1 cellular context compared by ENCODE assay signal in the genomic region with DNA sequence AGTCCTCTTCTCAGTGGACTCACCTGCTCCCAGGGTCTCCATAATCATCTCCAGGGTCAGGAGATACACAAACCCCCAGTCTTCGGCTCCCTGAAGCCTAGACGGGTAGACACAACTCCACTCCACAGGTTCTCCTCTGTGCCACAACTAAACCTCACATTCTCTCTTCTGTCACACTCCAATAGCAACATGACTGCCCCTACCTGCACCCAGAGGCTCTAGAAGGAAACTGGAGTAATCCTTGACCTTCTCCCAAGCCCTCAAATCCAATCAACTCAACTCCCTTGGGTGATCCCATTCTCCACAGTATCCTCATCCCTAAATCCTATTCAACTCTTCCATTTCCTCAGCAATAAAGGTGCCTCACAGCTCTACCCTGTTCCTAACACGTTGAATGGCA.
TF ChIP-seq lines count a peak whose summit lies in the region.

No MANE protein-coding gene starts in this region.

TF ChIP-seq in IMR-90, 13 proteins besides CTCF, POLR2A, EP300 and RAD21:
- TF ChIP-seq BHLHE40 (IDR thresholded peaks at IDR 0.05; ENCODE audit: low read depth, low read length) (no peak), FOS (IDR thresholded peaks at IDR 0.05; ENCODE audit: low read depth, low read length) (no peak), RFX5 (IDR thresholded peaks at IDR 0.05; ENCODE audit: low read depth, low read length) (no peak), MAFK (IDR thresholded peaks at IDR 0.05; ENCODE audit: low read depth, low read length) (no peak), MXI1 (IDR thresholded peaks at IDR 0.05; ENCODE audit: borderline replicate concordance, low read depth, low read length) (no peak), CEBPB (IDR thresholded peaks at IDR 0.05; ENCODE audit: low read depth, low read length) (no peak), RCOR1 (IDR thresholded peaks at IDR 0.05; ENCODE audit: insufficient replicate concordance, low read length) (no peak), SMC3 (IDR thresholded peaks at IDR 0.05; ENCODE audit: low read depth, low read length) (no peak), NFE2L2 (IDR thresholded peaks at IDR 0.05; ENCODE audit: low read depth, low read length) (no peak), USF2 (IDR thresholded peaks at IDR 0.05; ENCODE audit: low read depth, low read length) (no peak), CHD1 (IDR thresholded peaks at IDR 0.05; ENCODE audit: low read depth, low read length) (no peak), MAZ (IDR thresholded peaks at IDR 0.05; ENCODE audit: borderline replicate concordance, low read depth, low read length) (no peak)
- TF ChIP-seq, protein P1, sequence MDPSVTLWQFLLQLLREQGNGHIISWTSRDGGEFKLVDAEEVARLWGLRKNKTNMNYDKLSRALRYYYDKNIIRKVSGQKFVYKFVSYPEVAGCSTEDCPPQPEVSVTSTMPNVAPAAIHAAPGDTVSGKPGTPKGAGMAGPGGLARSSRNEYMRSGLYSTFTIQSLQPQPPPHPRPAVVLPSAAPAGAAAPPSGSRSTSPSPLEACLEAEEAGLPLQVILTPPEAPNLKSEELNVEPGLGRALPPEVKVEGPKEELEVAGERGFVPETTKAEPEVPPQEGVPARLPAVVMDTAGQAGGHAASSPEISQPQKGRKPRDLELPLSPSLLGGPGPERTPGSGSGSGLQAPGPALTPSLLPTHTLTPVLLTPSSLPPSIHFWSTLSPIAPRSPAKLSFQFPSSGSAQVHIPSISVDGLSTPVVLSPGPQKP (IDR thresholded peaks at IDR 0.05; ENCODE audit: borderline replicate concordance, low read depth, low read length) = no peak
